ENCODE assay signal across 1 cellular context in the genomic region with DNA sequence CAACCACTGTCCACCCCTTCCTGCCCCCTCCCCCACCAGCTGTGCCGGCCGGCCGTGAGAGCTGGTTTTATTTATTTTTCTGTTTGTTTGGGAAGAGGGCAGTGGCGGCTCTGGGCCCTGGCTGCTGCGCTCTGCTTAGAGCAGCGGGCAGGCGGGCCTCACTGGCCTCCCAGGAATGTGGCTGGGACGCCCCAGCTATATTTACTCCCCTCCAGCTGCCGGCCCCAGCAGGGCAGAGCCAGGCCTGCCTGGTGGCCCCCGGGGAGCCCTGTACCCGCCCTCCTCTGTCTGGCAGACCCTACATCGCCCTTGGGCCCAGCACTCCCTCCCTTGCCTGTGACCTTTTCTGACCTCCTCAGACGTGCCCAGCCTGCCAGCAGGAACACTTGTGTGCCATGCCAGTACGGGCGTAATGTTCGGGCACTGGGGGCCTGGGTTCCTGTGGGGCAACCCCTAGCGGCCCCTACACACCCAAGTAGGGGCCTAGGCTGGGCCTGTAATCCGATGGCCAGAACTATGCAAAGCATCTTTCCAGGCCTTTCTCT.
TF ChIP-seq lines count a peak whose summit lies in the region.

No MANE protein-coding gene starts in this region.

TF ChIP-seq in neural cell, 6 proteins besides CTCF, POLR2A, EP300 and RAD21 (continued from another document):
- TF ChIP-seq, protein P1, sequence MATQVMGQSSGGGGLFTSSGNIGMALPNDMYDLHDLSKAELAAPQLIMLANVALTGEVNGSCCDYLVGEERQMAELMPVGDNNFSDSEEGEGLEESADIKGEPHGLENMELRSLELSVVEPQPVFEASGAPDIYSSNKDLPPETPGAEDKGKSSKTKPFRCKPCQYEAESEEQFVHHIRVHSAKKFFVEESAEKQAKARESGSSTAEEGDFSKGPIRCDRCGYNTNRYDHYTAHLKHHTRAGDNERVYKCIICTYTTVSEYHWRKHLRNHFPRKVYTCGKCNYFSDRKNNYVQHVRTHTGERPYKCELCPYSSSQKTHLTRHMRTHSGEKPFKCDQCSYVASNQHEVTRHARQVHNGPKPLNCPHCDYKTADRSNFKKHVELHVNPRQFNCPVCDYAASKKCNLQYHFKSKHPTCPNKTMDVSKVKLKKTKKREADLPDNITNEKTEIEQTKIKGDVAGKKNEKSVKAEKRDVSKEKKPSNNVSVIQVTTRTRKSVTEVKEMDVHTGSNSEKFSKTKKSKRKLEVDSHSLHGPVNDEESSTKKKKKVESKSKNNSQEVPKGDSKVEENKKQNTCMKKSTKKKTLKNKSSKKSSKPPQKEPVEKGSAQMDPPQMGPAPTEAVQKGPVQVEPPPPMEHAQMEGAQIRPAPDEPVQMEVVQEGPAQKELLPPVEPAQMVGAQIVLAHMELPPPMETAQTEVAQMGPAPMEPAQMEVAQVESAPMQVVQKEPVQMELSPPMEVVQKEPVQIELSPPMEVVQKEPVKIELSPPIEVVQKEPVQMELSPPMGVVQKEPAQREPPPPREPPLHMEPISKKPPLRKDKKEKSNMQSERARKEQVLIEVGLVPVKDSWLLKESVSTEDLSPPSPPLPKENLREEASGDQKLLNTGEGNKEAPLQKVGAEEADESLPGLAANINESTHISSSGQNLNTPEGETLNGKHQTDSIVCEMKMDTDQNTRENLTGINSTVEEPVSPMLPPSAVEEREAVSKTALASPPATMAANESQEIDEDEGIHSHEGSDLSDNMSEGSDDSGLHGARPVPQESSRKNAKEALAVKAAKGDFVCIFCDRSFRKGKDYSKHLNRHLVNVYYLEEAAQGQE (IDR thresholded peaks at IDR 0.05; ENCODE audit: borderline replicate concordance) = no peak
- TF ChIP-seq MXI1 (conservative IDR thresholded peaks at IDR 0.05; ENCODE audit: poor library complexity, severe bottlenecking) (no peak), POLR2AphosphoS5 (IDR thresholded peaks at IDR 0.05) (no peak), SMC3 (conservative IDR thresholded peaks at IDR 0.05; ENCODE audit: poor library complexity) (no peak)
